Comparison of ENCODE assay signal across 23 cellular contexts in the genomic region with DNA sequence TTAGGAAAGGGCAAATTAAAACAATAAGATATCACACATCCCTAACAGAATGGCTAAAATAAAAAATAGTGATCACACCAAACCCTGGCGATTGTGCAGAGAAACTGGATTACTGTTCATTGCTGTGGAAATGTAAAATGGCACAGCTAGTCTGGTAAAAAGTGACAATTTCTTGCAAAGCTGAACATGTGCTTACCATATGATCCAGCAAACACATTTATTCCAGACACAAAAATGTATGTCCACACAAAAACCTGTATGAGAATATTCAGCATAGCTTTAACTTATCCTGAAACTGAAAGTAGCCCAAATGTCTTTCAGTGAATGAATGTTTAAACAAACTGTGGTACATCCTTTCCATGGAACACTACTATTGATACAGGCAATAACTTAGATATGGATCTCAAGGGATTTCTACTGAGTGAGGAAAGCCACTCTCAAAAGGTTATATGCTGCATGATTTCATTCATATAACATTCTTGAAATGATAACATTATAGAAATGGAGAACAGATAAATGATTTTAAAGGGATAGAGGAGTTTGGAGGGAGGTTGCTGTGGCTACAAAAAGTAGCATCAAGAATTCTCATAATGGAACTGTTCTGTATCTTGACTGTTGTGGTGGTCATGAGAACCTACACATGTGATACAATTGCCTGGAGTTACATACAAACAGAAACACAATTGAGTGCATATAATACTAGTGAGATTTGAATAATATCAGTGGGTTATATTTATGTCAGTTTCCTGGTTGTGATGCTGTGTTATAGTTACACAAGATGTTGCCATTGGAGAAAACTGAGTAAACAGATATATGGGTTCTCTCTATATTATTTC.
A peak's percentile ranks its signal among the peaks of the same experiment; 100 is the strongest.
DNase-seq lines count a peak whose midpoint lies in the region; ATAC-seq, FAIRE-seq and TF ChIP-seq lines count a peak whose summit lies in the region.
"Had no signal": no experiment of that assay in that cellular context is flagged by ENCODE, and none has a peak within 500 bp of the region (broad histone marks: within the 10 kb centered on the region; RNA-seq: fewer than 3 reads in every experiment).

No MANE protein-coding gene starts in this region.

- peak; percentile 54 for ATAC-seq in GM18870 (IDR thresholded peaks at IDR 0.05; ENCODE audit: unreplicated experiment)
- ATAC-seq in HG03354 (IDR thresholded peaks at IDR 0.05; ENCODE audit: poor library complexity, severe bottlenecking, unreplicated experiment) = peak; percentile 64
- peak; percentile 61 for ATAC-seq in GM12878
- ATAC-seq in HepG2 = no peak
- ATAC-seq: GM23338, K562 had no signal

- RAD21 ChIA-PET in GM12878 (lab: Charles Lee; ENCODE audit: unreplicated experiment) = no interaction called here

- H4K91ac ChIP-seq in mesenchymal stem cell (ENCODE audit: low read length) = no peak overlapping the region

- H2AFZ ChIP-seq in GM12878 (ENCODE audit: control insufficient read depth, low read depth, low read length) (no peak overlapping the region), mesenchymal stem cell (ENCODE audit: low read depth, low read length) (no peak overlapping the region), HepG2 (ENCODE audit: low read length) (no peak overlapping the region)
- H2AFZ ChIP-seq: GM23338 had no signal

- no peak overlapping the region for H2BK5ac ChIP-seq in mesenchymal stem cell (ENCODE audit: low read depth, low read length, poor library complexity, severe bottlenecking)

- POLR2A ChIA-PET in GM12878 (lab: Charles Lee) (no interaction called here), HepG2 (lab: Yijun Ruan, JAX) (no interaction called here)

- H3K18ac ChIP-seq in mesenchymal stem cell (ENCODE audit: low read depth in 1 of 2, low read length in 2 of 2) = no peak overlapping the region

- H2AK5ac ChIP-seq in mesenchymal stem cell (ENCODE audit: low read length, severe bottlenecking) = no peak overlapping the region

- SMC1A ChIA-PET in GM12878 (lab: Charles Lee; ENCODE audit: uncharacterized antibody, unreplicated experiment) = no interaction called here

- no peaks in the 10 kb centered on the region for H3K79me1 ChIP-seq in mesenchymal stem cell (replicated peaks; ENCODE audit: low read length, poor library complexity, severe bottlenecking)

- TF ChIP-seq CTCF in GM12878 (IDR thresholded peaks at IDR 0.05 in 2 of 3, conservative IDR thresholded peaks at IDR 0.05 in 1 of 3; ENCODE audit: control insufficient read depth in 2 of 3, extremely low read depth in 1 of 3, insufficient read depth in 1 of 3, low read depth in 3 of 3, low read length in 3 of 3) = no peak
- TF ChIP-seq CTCF in HepG2 (CRISPR knock-in tag; IDR thresholded peaks at IDR 0.05) = no peak

- H3K27ac ChIP-seq in GM12878 (ENCODE audit: control insufficient read depth, insufficient read depth) (no peak overlapping the region), mesenchymal stem cell (ENCODE audit: low read length, poor library complexity, severe bottlenecking) (no peak overlapping the region), HepG2 (ENCODE audit: extremely low read length, insufficient read depth, low read length) (no peak overlapping the region)
- H3K27ac ChIP-seq: BLaER1 had no signal

- H2BK12ac ChIP-seq in mesenchymal stem cell (ENCODE audit: low read length in 2 of 2) = no peak overlapping the region

- H4K20me1 ChIP-seq in GM12878 (ENCODE audit: control insufficient read depth, insufficient read depth) (no peaks in the 10 kb centered on the region), HepG2 (ENCODE audit: insufficient read depth, low read length) (no peaks in the 10 kb centered on the region)
- H4K20me1 ChIP-seq: BLaER1 had no signal

- H3K4me3 ChIP-seq in GM12878 (no peak overlapping the region), mesenchymal stem cell (ENCODE audit: insufficient read depth in 1 of 2, low read depth in 1 of 2, low read length in 2 of 2) (peak overlapping the region in 1 of 2 experiments; percentile 7), HepG2 (replicated peaks in 1 of 3; ENCODE audit: insufficient read depth in 1 of 3, low read depth in 2 of 3, low read length in 3 of 3) (no peak overlapping the region)
- H3K4me3 ChIP-seq: BLaER1, GM23338, HAP-1, K562 had no signal

- H3K36me3 ChIP-seq in GM12878 (ENCODE audit: control insufficient read depth in 2 of 2, insufficient read depth in 2 of 2, low read length in 1 of 2) (no peaks in the 10 kb centered on the region), mesenchymal stem cell (ENCODE audit: control insufficient read depth in 1 of 2, insufficient read depth in 2 of 2, low read depth in 1 of 2, low read length in 2 of 2) (no peaks in the 10 kb centered on the region), HepG2 (replicated peaks in 1 of 2; ENCODE audit: control insufficient read depth in 1 of 2, insufficient read depth in 2 of 2, low read length in 2 of 2) (no peaks in the 10 kb centered on the region)
- H3K36me3 ChIP-seq: BLaER1, HAP-1 had no signal

- intact Hi-C loops in GM12878 (cut with micrococcal nuclease; ENCODE audit: unreplicated experiment) (no loop called here), HepG2 (cut with micrococcal nuclease; ENCODE audit: unreplicated experiment) (no loop called here)

- TF ChIP-seq RAD21 in GM12878 (IDR thresholded peaks at IDR 0.05; ENCODE audit: insufficient read depth, low read depth, low read length) (no peak), HepG2 (CRISPR knock-in tag; IDR thresholded peaks at IDR 0.05) (no peak)

- CTCF ChIA-PET in GM12878 (lab: Yijun Ruan, JAX) = interaction anchor here (1.3 kb wide), 1 partner anchor 10 kb away, joined by 4 read pairs; no protein-coding TSS in a partner anchor
- CTCF ChIA-PET in HepG2 (lab: Yijun Ruan, JAX; ENCODE audit: low intra/inter-chr PET ratio, low total read pairs) = no interaction called here

- H3K4me2 ChIP-seq in GM12878 (ENCODE audit: control insufficient read depth, insufficient read depth) (no peak overlapping the region), mesenchymal stem cell (ENCODE audit: low read length, poor library complexity, severe bottlenecking) (no peak overlapping the region), HepG2 (ENCODE audit: low read depth, low read length) (no peak overlapping the region)
- H3K4me2 ChIP-seq: BLaER1, GM23338 had no signal

- H3K9me3 ChIP-seq in GM12878 (replicated peaks; ENCODE audit: control insufficient read depth, insufficient read depth, low read length) = no peaks in the 10 kb centered on the region
- H3K9me3 ChIP-seq in mesenchymal stem cell (ENCODE audit: control insufficient read depth, low read length) = peaks cover 2% of the 10 kb centered on the region
- H3K9me3 ChIP-seq in HepG2 (ENCODE audit: low read length) = no peaks in the 10 kb centered on the region
- H3K9me3 ChIP-seq: BLaER1, HAP-1 had no signal

- H3K14ac ChIP-seq in mesenchymal stem cell (ENCODE audit: low read length in 2 of 2) = no peak overlapping the region

- no peaks in the 10 kb centered on the region for H3K4me1 ChIP-seq in GM12878 (ENCODE audit: control insufficient read depth, insufficient read depth, low read length)
- H3K4me1 ChIP-seq in mesenchymal stem cell (ENCODE audit: control insufficient read depth, insufficient read depth, low read depth, low read length) = no peaks in the 10 kb centered on the region
- H3K4me1 ChIP-seq in HepG2 (ENCODE audit: insufficient read depth, low read length) = no peaks in the 10 kb centered on the region
- H3K4me1 ChIP-seq: BLaER1, HAP-1 had no signal

- no peak overlapping the region for H2BK15ac ChIP-seq in mesenchymal stem cell (ENCODE audit: low read depth, poor library complexity, severe bottlenecking)

- DNase-seq in GM12878 (ENCODE audit: low read depth, low spot score) (no peak), mesenchymal stem cell (peak; percentile 20), SHP77 (lab: John Stamatoyannopoulos, UW) (no peak), mesenteric fat pad (ENCODE audit: low spot score) (no peak), NCI-H748 (lab: John Stamatoyannopoulos, UW; ENCODE audit: unreplicated experiment) (no peak), HepG2 (ENCODE audit: low spot score) (no peak)
- DNase-seq: Calu3; CD8-positive, alpha-beta memory T cell; EL; MM.1S; NCI-H1092 treated with DMSO at 0.1 percent for 48 hours; NCI-H1436 treated with DMSO at 0.1 percent for 48 hours; NCI-H1930; NCI-H2227 treated with DMSO at 0.1 percent for 48 hours; NCI-H510A; NCI-H748 treated with DMSO at 0.1 percent for 48 hours; T-helper 1 cell had no signal

- H4K8ac ChIP-seq in mesenchymal stem cell (ENCODE audit: low read length) = no peak overlapping the region

- H3K23ac ChIP-seq in mesenchymal stem cell (ENCODE audit: low read length in 2 of 2) = no peak overlapping the region

- WGBS in GM12878 (ENCODE audit: insufficient coverage, insufficient replicate concordance, low lambda C conversion rate, missing lambda C conversion rate) = 95% methylated on average over 1 of the region's 1 CpG
- WGBS in mesenchymal stem cell = no CpG with 5 or more reads among the region's 1 CpG
- 0% methylated on average over 1 of the region's 1 CpG for WGBS in HepG2 (ENCODE audit: low lambda C conversion rate)

- in situ Hi-C loops in GM12878 (cut with MboI) = no loop called here
- in situ Hi-C loops in HepG2 (cut with HindIII; ENCODE audit: extremely low pct_ligation_motif_present, low pct_unique_long_range_greater_than_20kb) = no loop called here

- no peak for TF ChIP-seq POLR2A in GM12878 (IDR thresholded peaks at IDR 0.05; ENCODE audit: low read depth, low read length)
- no peak for TF ChIP-seq POLR2A in HepG2 (IDR thresholded peaks at IDR 0.05; ENCODE audit: insufficient read depth in 1 of 2, low read depth in 2 of 2, low read length in 2 of 2)

- FAIRE-seq in GM12878 (lab: Jason Lieb, UNC) (peak; percentile 18), HepG2 (lab: Jason Lieb, UNC) (no peak)
- FAIRE-seq: K562 had no signal

- H2BK120ac ChIP-seq in mesenchymal stem cell (ENCODE audit: low read depth, low read length) = no peak overlapping the region

- H3K9ac ChIP-seq in GM12878 (ENCODE audit: control insufficient read depth, insufficient read depth, low read length) = no peak overlapping the region
- no peak overlapping the region for H3K9ac ChIP-seq in mesenchymal stem cell (ENCODE audit: low read length)
- H3K9ac ChIP-seq in HepG2 (ENCODE audit: insufficient read depth, low read depth, low read length) = no peak overlapping the region
- H3K9ac ChIP-seq: BLaER1 had no signal

- H3K4ac ChIP-seq in mesenchymal stem cell (ENCODE audit: low read depth in 1 of 2, low read length in 2 of 2) = no peak overlapping the region

- H3K79me2 ChIP-seq in GM12878 (ENCODE audit: control insufficient read depth, insufficient read depth, low read length) (no peaks in the 10 kb centered on the region), HepG2 (ENCODE audit: insufficient read depth, low read length) (no peaks in the 10 kb centered on the region)

- BruUV-seq in GM12878 (replicated peaks; lab: Mats Ljungman, UMichigan) = no TSS peak
- BruUV-seq in HepG2 (replicated peaks; lab: Mats Ljungman, UMichigan) = no TSS peak

- H3K27me3 ChIP-seq in GM12878 (replicated peaks in 1 of 2; ENCODE audit: control insufficient read depth in 2 of 2, insufficient read depth in 2 of 2, low read length in 1 of 2) (no peaks in the 10 kb centered on the region), mesenchymal stem cell (ENCODE audit: control insufficient read depth in 1 of 2, insufficient read depth in 1 of 2, low read length in 2 of 2) (no peaks in the 10 kb centered on the region), HepG2 (ENCODE audit: control insufficient read depth in 1 of 2, insufficient read depth in 2 of 2, low read length in 2 of 2) (no peaks in the 10 kb centered on the region)
- H3K27me3 ChIP-seq: BLaER1 had no signal

- TF ChIP-seq EP300 in GM12878 (IDR thresholded peaks at IDR 0.05; ENCODE audit: borderline replicate concordance in 1 of 2, control insufficient read depth in 1 of 2, low read depth in 2 of 2, low read length in 2 of 2) (peak in 1 of 2 experiments; percentile 48; a peak in 1 of 4 replicates), HepG2 (IDR thresholded peaks at IDR 0.05; ENCODE audit: low read depth in 2 of 2, low read length in 2 of 2) (no peak), HepG2 (CRISPR knock-in tag; IDR thresholded peaks at IDR 0.05; ENCODE audit: borderline replicate concordance) (no peak)
